1 cellular context compared by ENCODE assay signal in the genomic region with DNA sequence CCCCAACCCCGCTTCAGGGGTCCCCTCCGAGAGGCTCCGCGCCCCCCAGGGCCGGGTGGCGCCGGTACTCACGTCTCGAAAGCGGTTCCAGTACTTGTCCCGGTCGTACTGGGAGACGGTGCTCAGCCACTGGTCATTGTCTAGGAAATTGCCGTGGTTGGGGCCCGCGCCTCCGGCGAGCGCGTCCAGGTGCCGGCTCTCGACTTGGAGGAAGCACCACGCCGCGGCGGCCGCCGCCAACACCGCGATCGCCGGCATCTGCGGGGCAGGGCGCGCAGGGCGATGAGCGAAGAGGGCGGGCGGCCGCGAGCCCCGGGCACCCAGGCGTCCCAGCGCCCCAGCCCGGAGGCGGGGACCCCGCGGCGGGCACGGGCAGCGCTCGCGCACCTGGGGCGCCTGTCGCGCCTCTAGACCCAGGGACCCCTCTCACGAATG.
TF ChIP-seq lines count a peak whose summit lies in the region.

No MANE protein-coding gene starts in this region.

TF ChIP-seq in WTC11, 78 proteins besides CTCF, POLR2A, EP300 and RAD21 (continued from another document):
- TF ChIP-seq, protein P1, sequence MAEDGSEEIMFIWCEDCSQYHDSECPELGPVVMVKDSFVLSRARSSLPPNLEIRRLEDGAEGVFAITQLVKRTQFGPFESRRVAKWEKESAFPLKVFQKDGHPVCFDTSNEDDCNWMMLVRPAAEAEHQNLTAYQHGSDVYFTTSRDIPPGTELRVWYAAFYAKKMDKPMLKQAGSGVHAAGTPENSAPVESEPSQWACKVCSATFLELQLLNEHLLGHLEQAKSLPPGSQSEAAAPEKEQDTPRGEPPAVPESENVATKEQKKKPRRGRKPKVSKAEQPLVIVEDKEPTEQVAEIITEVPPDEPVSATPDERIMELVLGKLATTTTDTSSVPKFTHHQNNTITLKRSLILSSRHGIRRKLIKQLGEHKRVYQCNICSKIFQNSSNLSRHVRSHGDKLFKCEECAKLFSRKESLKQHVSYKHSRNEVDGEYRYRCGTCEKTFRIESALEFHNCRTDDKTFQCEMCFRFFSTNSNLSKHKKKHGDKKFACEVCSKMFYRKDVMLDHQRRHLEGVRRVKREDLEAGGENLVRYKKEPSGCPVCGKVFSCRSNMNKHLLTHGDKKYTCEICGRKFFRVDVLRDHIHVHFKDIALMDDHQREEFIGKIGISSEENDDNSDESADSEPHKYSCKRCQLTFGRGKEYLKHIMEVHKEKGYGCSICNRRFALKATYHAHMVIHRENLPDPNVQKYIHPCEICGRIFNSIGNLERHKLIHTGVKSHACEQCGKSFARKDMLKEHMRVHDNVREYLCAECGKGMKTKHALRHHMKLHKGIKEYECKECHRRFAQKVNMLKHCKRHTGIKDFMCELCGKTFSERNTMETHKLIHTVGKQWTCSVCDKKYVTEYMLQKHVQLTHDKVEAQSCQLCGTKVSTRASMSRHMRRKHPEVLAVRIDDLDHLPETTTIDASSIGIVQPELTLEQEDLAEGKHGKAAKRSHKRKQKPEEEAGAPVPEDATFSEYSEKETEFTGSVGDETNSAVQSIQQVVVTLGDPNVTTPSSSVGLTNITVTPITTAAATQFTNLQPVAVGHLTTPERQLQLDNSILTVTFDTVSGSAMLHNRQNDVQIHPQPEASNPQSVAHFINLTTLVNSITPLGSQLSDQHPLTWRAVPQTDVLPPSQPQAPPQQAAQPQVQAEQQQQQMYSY (CRISPR knock-in tag; IDR thresholded peaks at IDR 0.05): no peak
